21 cellular contexts compared by ENCODE assay signal in the genomic region with DNA sequence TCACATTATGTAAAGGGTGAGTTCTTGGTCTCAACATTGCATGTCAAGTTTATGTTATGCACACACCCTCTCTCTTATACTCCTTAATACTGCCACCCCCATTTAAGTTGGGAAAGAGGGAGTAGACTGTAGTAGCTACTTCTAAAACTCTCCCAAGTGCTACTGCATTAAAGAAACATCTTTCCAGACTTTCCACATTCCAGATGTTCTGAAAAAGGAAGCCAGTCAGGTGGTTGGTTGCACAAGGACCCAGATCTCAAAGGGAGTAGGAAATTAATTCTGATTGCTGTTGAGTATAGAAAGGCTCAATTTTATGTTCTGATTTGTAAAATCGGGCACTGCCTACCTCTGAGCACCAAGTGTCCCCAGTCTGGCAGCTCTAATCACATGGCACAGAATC.
DNase-seq lines count a peak whose midpoint lies in the region; ATAC-seq, FAIRE-seq and TF ChIP-seq lines count a peak whose summit lies in the region.
"Had no signal": no experiment of that assay in that cellular context is flagged by ENCODE, and none has a peak within 500 bp of the region (broad histone marks: within the 10 kb centered on the region; RNA-seq: fewer than 3 reads in every experiment).

No MANE protein-coding gene starts in this region.

- CTCF ChIA-PET in HepG2 (lab: Yijun Ruan, JAX; ENCODE audit: low intra/inter-chr PET ratio, low total read pairs), result no interaction called here

- H3K9me3 ChIP-seq in adipocyte (ENCODE audit: control insufficient read depth, low read length), result no peaks in the 10 kb centered on the region
- H3K9me3 ChIP-seq in tibial nerve, result no peaks in the 10 kb centered on the region
- H3K9me3 ChIP-seq in HepG2 (ENCODE audit: low read length), result no peaks in the 10 kb centered on the region
- H3K9me3 ChIP-seq: BE2C, Caco-2, HAP-1 had no signal

- FAIRE-seq in HepG2 (lab: Jason Lieb, UNC), result no peak
- FAIRE-seq: A204.1, K562 had no signal

- TF ChIP-seq RAD21 in HepG2 (CRISPR knock-in tag; IDR thresholded peaks at IDR 0.05), result no peak

- no peak overlapping the region for H2AFZ ChIP-seq in HepG2 (ENCODE audit: low read length)
- H2AFZ ChIP-seq: GM23248 had no signal

- no peak overlapping the region for H3K4me2 ChIP-seq in HepG2 (ENCODE audit: low read depth, low read length)

- POLR2A ChIA-PET in HepG2 (lab: Yijun Ruan, JAX), result no interaction called here

- WGBS in tibial nerve, 2 donors, result 72 to 75% methylated on average over 1 of the region's 1 CpG
- WGBS in HepG2 (ENCODE audit: low lambda C conversion rate), result 6% methylated on average over 1 of the region's 1 CpG

- ATAC-seq in HG03354 (IDR thresholded peaks at IDR 0.05; ENCODE audit: poor library complexity, severe bottlenecking, unreplicated experiment) (no peak), HepG2 (no peak)
- ATAC-seq: K562 had no signal

- H3K4me3 ChIP-seq in adipocyte (ENCODE audit: low read length) (no peak overlapping the region), fibroblast of the aortic adventitia (ENCODE audit: low read depth, low read length) (no peak overlapping the region), tibial nerve (no peak overlapping the region), HepG2 (replicated peaks in 1 of 3; ENCODE audit: insufficient read depth in 1 of 3, low read depth in 2 of 3, low read length in 3 of 3) (no peak overlapping the region)
- H3K4me3 ChIP-seq: GM23248, HAP-1, K562 had no signal

- no peak overlapping the region for H3K27ac ChIP-seq in tibial nerve
- H3K27ac ChIP-seq in HepG2 (ENCODE audit: extremely low read length, insufficient read depth, low read length), result no peak overlapping the region
- H3K27ac ChIP-seq: GM23248, HL-60 had no signal

- TF ChIP-seq POLR2A in tibial nerve (IDR thresholded peaks at IDR 0.05) (no peak), HepG2 (IDR thresholded peaks at IDR 0.05; ENCODE audit: insufficient read depth in 1 of 2, low read depth in 2 of 2, low read length in 2 of 2) (no peak)

- H3K79me2 ChIP-seq in HepG2 (ENCODE audit: insufficient read depth, low read length), result no peaks in the 10 kb centered on the region

- H3K4me1 ChIP-seq in adipocyte (ENCODE audit: control insufficient read depth, insufficient read depth, low read length) (no peaks in the 10 kb centered on the region), tibial nerve (no peaks in the 10 kb centered on the region), HepG2 (ENCODE audit: insufficient read depth, low read length) (no peaks in the 10 kb centered on the region)
- H3K4me1 ChIP-seq: HAP-1 had no signal

- H3K27me3 ChIP-seq in adipocyte (replicated peaks; ENCODE audit: control insufficient read depth, insufficient read depth, low read length) (no peaks in the 10 kb centered on the region), tibial nerve (no peaks in the 10 kb centered on the region), HepG2 (ENCODE audit: control insufficient read depth in 1 of 2, insufficient read depth in 2 of 2, low read length in 2 of 2) (no peaks in the 10 kb centered on the region)
- H3K27me3 ChIP-seq: BE2C had no signal

- in situ Hi-C loops in HepG2 (cut with HindIII; ENCODE audit: extremely low pct_ligation_motif_present, low pct_unique_long_range_greater_than_20kb), result no loop called here

- H4K20me1 ChIP-seq in HepG2 (ENCODE audit: insufficient read depth, low read length), result no peaks in the 10 kb centered on the region

- DNase-seq in adipocyte (ENCODE audit: low read depth) (peak; percentile 44), fibroblast of gingiva (ENCODE audit: low read depth) (peak; percentile 43), fibroblast of the aortic adventitia (ENCODE audit: low read depth) (peak; percentile 32), tibial nerve (ENCODE audit: low spot score in 2 of 2) (no peak), HepG2 (ENCODE audit: low spot score) (no peak)
- no peak for DNase-seq in stimulated activated CD8-positive, alpha-beta memory T cell treated with anti-CD3 and anti-CD28 coated beads, Interleukin-4, amount 100 ng/mL, for 48 hours
- DNase-seq: ACHN; BE2C; C1 segment of cervical spinal cord; Caco-2; CD4-positive, alpha-beta T cell; DMS153; DMS79; GDM1; GM23248; IMR-90 had no signal

- H3K9ac ChIP-seq in adipocyte (ENCODE audit: low read length), result no peak overlapping the region
- no peak overlapping the region for H3K9ac ChIP-seq in HepG2 (ENCODE audit: insufficient read depth, low read depth, low read length)
- H3K9ac ChIP-seq: GM23248 had no signal

- BruUV-seq in HepG2 (replicated peaks; lab: Mats Ljungman, UMichigan), result no TSS peak

- no peak for TF ChIP-seq EP300 in tibial nerve (IDR thresholded peaks at IDR 0.05)
- TF ChIP-seq EP300 in HepG2 (IDR thresholded peaks at IDR 0.05; ENCODE audit: low read depth in 2 of 2, low read length in 2 of 2), result no peak
- TF ChIP-seq EP300 in HepG2 (CRISPR knock-in tag; IDR thresholded peaks at IDR 0.05; ENCODE audit: borderline replicate concordance), result no peak

- intact Hi-C loops in HepG2 (cut with micrococcal nuclease; ENCODE audit: unreplicated experiment), result no loop called here

- TF ChIP-seq CTCF in fibroblast of the aortic adventitia (IDR thresholded peaks at IDR 0.05; ENCODE audit: insufficient read depth, low read length) (no peak), tibial nerve (IDR thresholded peaks at IDR 0.05) (no peak), HepG2 (CRISPR knock-in tag; IDR thresholded peaks at IDR 0.05) (no peak)

- H3K36me3 ChIP-seq in adipocyte (ENCODE audit: control insufficient read depth, insufficient read depth, low read length, severe bottlenecking) (no peaks in the 10 kb centered on the region), tibial nerve (no peaks in the 10 kb centered on the region), HepG2 (replicated peaks in 1 of 2; ENCODE audit: control insufficient read depth in 1 of 2, insufficient read depth in 2 of 2, low read length in 2 of 2) (no peaks in the 10 kb centered on the region)
- H3K36me3 ChIP-seq: BE2C, HAP-1 had no signal

TF ChIP-seq in HepG2, 621 proteins besides CTCF, POLR2A, EP300 and RAD21 (continues in another document):
- no peak for TF ChIP-seq REXO4 (CRISPR knock-in tag; IDR thresholded peaks at IDR 0.05; ENCODE audit: borderline replicate concordance)
- TF ChIP-seq SRSF4 (IDR thresholded peaks at IDR 0.05; ENCODE audit: low read depth, low read length, poor library complexity, severe bottlenecking), result no peak
- no peak for TF ChIP-seq ZNF496 (CRISPR knock-in tag; IDR thresholded peaks at IDR 0.05; ENCODE audit: insufficient replicate concordance)
- no peak for TF ChIP-seq SP140L (CRISPR knock-in tag; IDR thresholded peaks at IDR 0.05; ENCODE audit: borderline replicate concordance)
- no peak for TF ChIP-seq PAWR (CRISPR knock-in tag; IDR thresholded peaks at IDR 0.05; ENCODE audit: borderline replicate concordance)
- TF ChIP-seq, protein P1, sequence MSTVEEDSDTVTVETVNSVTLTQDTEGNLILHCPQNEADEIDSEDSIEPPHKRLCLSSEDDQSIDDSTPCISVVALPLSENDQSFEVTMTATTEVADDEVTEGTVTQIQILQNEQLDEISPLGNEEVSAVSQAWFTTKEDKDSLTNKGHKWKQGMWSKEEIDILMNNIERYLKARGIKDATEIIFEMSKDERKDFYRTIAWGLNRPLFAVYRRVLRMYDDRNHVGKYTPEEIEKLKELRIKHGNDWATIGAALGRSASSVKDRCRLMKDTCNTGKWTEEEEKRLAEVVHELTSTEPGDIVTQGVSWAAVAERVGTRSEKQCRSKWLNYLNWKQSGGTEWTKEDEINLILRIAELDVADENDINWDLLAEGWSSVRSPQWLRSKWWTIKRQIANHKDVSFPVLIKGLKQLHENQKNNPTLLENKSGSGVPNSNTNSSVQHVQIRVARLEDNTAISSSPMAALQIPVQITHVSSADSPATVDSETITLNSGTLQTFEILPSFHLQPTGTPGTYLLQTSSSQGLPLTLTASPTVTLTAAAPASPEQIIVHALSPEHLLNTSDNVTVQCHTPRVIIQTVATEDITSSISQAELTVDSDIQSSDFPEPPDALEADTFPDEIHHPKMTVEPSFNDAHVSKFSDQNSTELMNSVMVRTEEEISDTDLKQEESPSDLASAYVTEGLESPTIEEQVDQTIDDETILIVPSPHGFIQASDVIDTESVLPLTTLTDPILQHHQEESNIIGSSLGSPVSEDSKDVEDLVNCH (CRISPR knock-in tag; IDR thresholded peaks at IDR 0.05), result no peak
- no peak for TF ChIP-seq TBX2 (CRISPR knock-in tag; IDR thresholded peaks at IDR 0.05; ENCODE audit: borderline replicate concordance)
- no peak for TF ChIP-seq ZNF841 (CRISPR knock-in tag; IDR thresholded peaks at IDR 0.05; ENCODE audit: borderline replicate concordance)
- no peak for TF ChIP-seq TCF7L2 (IDR thresholded peaks at IDR 0.05; ENCODE audit: low read depth, low read length)
- no peak for TF ChIP-seq ZNF235 (CRISPR knock-in tag; IDR thresholded peaks at IDR 0.05; ENCODE audit: borderline replicate concordance)
- no peak for TF ChIP-seq STAG1 (CRISPR knock-in tag; IDR thresholded peaks at IDR 0.05)
- no peak for TF ChIP-seq THAP8 (CRISPR knock-in tag; IDR thresholded peaks at IDR 0.05; ENCODE audit: borderline replicate concordance)
- TF ChIP-seq ZBTB2 (CRISPR knock-in tag; IDR thresholded peaks at IDR 0.05; ENCODE audit: low read depth), result no peak
- no peak for TF ChIP-seq ZNF432 (CRISPR knock-in tag; IDR thresholded peaks at IDR 0.05; ENCODE audit: borderline replicate concordance)
- no peak for TF ChIP-seq CEBPB (IDR thresholded peaks at IDR 0.05; ENCODE audit: borderline replicate concordance, low read depth, low read length)
- no peak for TF ChIP-seq MEIS1 (CRISPR knock-in tag; IDR thresholded peaks at IDR 0.05; ENCODE audit: borderline replicate concordance)
- TF ChIP-seq HMG20A (CRISPR knock-in tag; IDR thresholded peaks at IDR 0.05; ENCODE audit: borderline replicate concordance), result no peak

Comparison
In these comparisons a context has a peak if more than half of its experiments do, and no peak if none do; other contexts are left out.
1. DNase-seq: peak in adipocyte (single experiment), fibroblast of gingiva (single experiment) and fibroblast of the aortic adventitia (single experiment); none in tibial nerve (0 of 2), stimulated activated CD8-positive, alpha-beta memory T cell treated with anti-CD3 and anti-CD28 coated beads, Interleukin-4, amount 100 ng/mL, for 48 hours (single experiment) and HepG2 (single experiment).